ENCODE assay signal across 7 cellular contexts in genomic region chr18:55780591-55781071, GRCh38.
DNase-seq lines count a peak whose midpoint lies in the region; ATAC-seq and TF ChIP-seq lines count a peak whose summit lies in the region.

No MANE protein-coding gene starts in this region.

- no peaks in the 10 kb centered on the region for H3K36me3 ChIP-seq in thoracic aorta

- DNase-seq in KBM-7 (peak; percentile 16), cardiac fibroblast (ENCODE audit: low read depth in 2 of 2) (peak; percentile 40 to 75), thoracic aorta (ENCODE audit: low spot score) (no peak), Ammon's horn (ENCODE audit: low spot score) (no peak)

- TF ChIP-seq CTCF in cardiac fibroblast (IDR thresholded peaks at IDR 0.05; ENCODE audit: low read depth, low read length), result no peak
- no peak for TF ChIP-seq CTCF in thoracic aorta (IDR thresholded peaks at IDR 0.05)

- no peaks in the 10 kb centered on the region for H3K9me3 ChIP-seq in thoracic aorta

- ATAC-seq in thoracic aorta (ENCODE audit: insufficient number of reproducible peaks, low FRiP score, low read depth) (no peak), GM19395 (IDR thresholded peaks at IDR 0.05; ENCODE audit: unreplicated experiment) (no peak), GM21423 (IDR thresholded peaks at IDR 0.05; ENCODE audit: unreplicated experiment) (no peak)

- peak overlapping the region; percentile 67 for H3K27ac ChIP-seq in layer of hippocampus (ENCODE audit: low read depth, low read length)
- H3K27ac ChIP-seq in thoracic aorta, result no peak overlapping the region

- H3K4me1 ChIP-seq in thoracic aorta (ENCODE audit: control insufficient read depth in 1 of 2, low read depth in 2 of 2), result peaks cover 0 to 5% of the 10 kb centered on the region in 2 donors

- in situ Hi-C loops in KBM-7 (cut with MboI; ENCODE audit: low pct_unique_long_range_greater_than_20kb, low sequenced_read_pairs), result loop anchor here (25.0 kb wide), 1 partner anchor 368 kb away; no protein-coding TSS in a partner anchor

- H3K4me3 ChIP-seq in cardiac fibroblast (replicated peaks in 1 of 2; ENCODE audit: low read depth in 2 of 2, low read length in 2 of 2) (peak overlapping the region; percentile 36 to 63), thoracic aorta (peak overlapping the region; percentile 71)

- H3K27me3 ChIP-seq in layer of hippocampus (ENCODE audit: control insufficient read depth, insufficient read depth, low read length) (no peaks in the 10 kb centered on the region), thoracic aorta (replicated peaks; ENCODE audit: insufficient read depth) (no peaks in the 10 kb centered on the region)

Comparison
In these comparisons a context has a peak if more than half of its experiments do, and no peak if none do; other contexts are left out.
1. DNase-seq: peak in KBM-7 (single experiment) and cardiac fibroblast (2 of 2); none in thoracic aorta (single experiment) and Ammon's horn (single experiment).